In genomic region chr18:51250458-51251024, GRCh38 we compare ENCODE assay signal across 20 cellular contexts.
"Had no signal": no experiment of that assay in that cellular context is flagged by ENCODE, and none has a peak within 500 bp of the region (broad histone marks: within the 10 kb centered on the region; RNA-seq: fewer than 3 reads in every experiment).

No MANE protein-coding gene starts in this region.

- H3K9ac ChIP-seq: parathyroid adenoma had no signal

- H3K9me3 ChIP-seq: heart left ventricle, mucosa of descending colon, prostate gland, sigmoid colon had no signal

- H3K4me3 Mint-ChIP-seq: natural killer cell treated with Interleukin-12 subunit alpha and Interleukin-12 subunit beta and Interleukin-15 and Interleukin-18, amount 100 ng/mL, for 72 hours had no signal

- H3K79me2 ChIP-seq: parathyroid adenoma had no signal

- H3K36me3 ChIP-seq: heart left ventricle, prostate gland, sigmoid colon had no signal

- H3K4me1 ChIP-seq: heart left ventricle, parathyroid adenoma, prostate gland, sigmoid colon had no signal

- H3K4me3 ChIP-seq: heart left ventricle, mucosa of descending colon, prostate gland, sigmoid colon, skin epidermis had no signal

- H2AFZ ChIP-seq: parathyroid adenoma had no signal

- H3K27me3 ChIP-seq: sigmoid colon had no signal

- H3K27ac ChIP-seq: heart left ventricle, parathyroid adenoma, prostate gland, sigmoid colon, skin epidermis had no signal

- H3K36me3 Mint-ChIP-seq: natural killer cell treated with Interleukin-12 subunit alpha and Interleukin-12 subunit beta and Interleukin-15 and Interleukin-18, amount 100 ng/mL, for 72 hours had no signal

- FAIRE-seq: endometrium, frontal cortex, islet of Langerhans, urothelium cell line had no signal

- DNase-seq: effector memory CD4-positive, alpha-beta T cell; heart left ventricle; hippocampal formation; mammary epithelial cell; mucosa of descending colon; sigmoid colon; stimulated activated CD4-positive, alpha-beta T cell treated with anti-CD3 and anti-CD28 coated beads, Interleukin-2, amount 100 ng/mL, for 24 hours; stimulated activated CD4-positive, alpha-beta T cell treated with anti-CD3 and anti-CD28 coated beads, Interleukin-4, amount 100 ng/mL, for 4 hours; stimulated activated naive CD4-positive, alpha-beta T cell treated with Interleukin-2 at 50 U/mL for 16 hours; trophoblast cell had no signal

- ATAC-seq: esophagus mucosa; heart left ventricle; left lobe of liver; mucosa of descending colon; natural killer cell treated with Interleukin-12 subunit alpha and Interleukin-12 subunit beta and Interleukin-15 and Interleukin-18, amount 100 ng/mL, for 72 hours had no signal
